Comparison of ENCODE assay signal across 17 cellular contexts in genomic region chr6:149224399-149224798, GRCh38.
DNase-seq lines count a peak whose midpoint lies in the region; TF ChIP-seq lines count a peak whose summit lies in the region.
"Had no signal": no experiment of that assay in that cellular context is flagged by ENCODE, and none has a peak within 500 bp of the region (broad histone marks: within the 10 kb centered on the region; RNA-seq: fewer than 3 reads in every experiment).

No MANE protein-coding gene starts in this region.

- intact Hi-C loops in activated CD4-positive, alpha-beta memory T cell treated with anti-CD3 and anti-CD28 coated beads for 36 hours (cut with micrococcal nuclease): no loop called here

- H3K9ac ChIP-seq in smooth muscle cell (ENCODE audit: low read depth): no peak overlapping the region
- H3K9ac ChIP-seq: BLaER1 had no signal

- H3K27me3 ChIP-seq in smooth muscle cell (ENCODE audit: low read depth) (no peaks in the 10 kb centered on the region), MG63 (no peaks in the 10 kb centered on the region)
- H3K27me3 ChIP-seq: BLaER1, SJSA1 had no signal

- H3K27ac Mint-ChIP-seq in T-helper 1 cell treated with Interleukin-12 subunit alpha and Interleukin-12 subunit beta and Interleukin-4 antibody, amounts not matched to agents 30 μg/mL and 1 μg/mL, for 36 hours: peak overlapping the region; percentile 53
- H3K27ac Mint-ChIP-seq in brain: peak overlapping the region; percentile 54 to 88 (median 71)
- peak overlapping the region; percentile 50 to 95 (median 93) for H3K27ac Mint-ChIP-seq in nephron
- no peak overlapping the region for H3K27ac Mint-ChIP-seq in activated CD4-positive, alpha-beta memory T cell treated with anti-CD3 and anti-CD28 coated beads for 36 hours

- H3K27me3 Mint-ChIP-seq in T-helper 1 cell treated with Interleukin-12 subunit alpha and Interleukin-12 subunit beta and Interleukin-4 antibody, amounts not matched to agents 30 μg/mL and 1 μg/mL, for 36 hours (ENCODE audit: low read depth): no peaks in the 10 kb centered on the region
- H3K27me3 Mint-ChIP-seq in brain (no peaks in the 10 kb centered on the region), nephron (ENCODE audit: low read depth) (peaks cover 4% of the 10 kb centered on the region)
- H3K27me3 Mint-ChIP-seq in activated CD4-positive, alpha-beta memory T cell treated with anti-CD3 and anti-CD28 coated beads for 36 hours: no peaks in the 10 kb centered on the region
- H3K27me3 Mint-ChIP-seq: CD8-positive, alpha-beta memory T cell had no signal

- DNase-seq in T-helper 1 cell (no peak), smooth muscle cell (lab: John Stamatoyannopoulos, UW; ENCODE audit: unreplicated experiment) (no peak), MG63 (no peak)
- no peak for DNase-seq in activated CD4-positive, alpha-beta memory T cell treated with anti-CD3 and anti-CD28 coated beads for 36 hours
- DNase-seq: CD8-positive, alpha-beta memory T cell; DND-41; GF-D8; NCI-H1694 treated with DMSO at 0.1 percent for 48 hours; NCI-H2107; NCI-H446 treated with DMSO at 0.1 percent for 48 hours; RPMI8226 had no signal

- H3K4me1 Mint-ChIP-seq in T-helper 1 cell treated with Interleukin-12 subunit alpha and Interleukin-12 subunit beta and Interleukin-4 antibody, amounts not matched to agents 30 μg/mL and 1 μg/mL, for 36 hours (ENCODE audit: low read depth): peaks cover 47% of the 10 kb centered on the region
- H3K4me1 Mint-ChIP-seq in brain: peaks cover 85% of the 10 kb centered on the region
- peaks cover 63% of the 10 kb centered on the region for H3K4me1 Mint-ChIP-seq in nephron
- peaks cover 9% of the 10 kb centered on the region for H3K4me1 Mint-ChIP-seq in activated CD4-positive, alpha-beta memory T cell treated with anti-CD3 and anti-CD28 coated beads for 36 hours (ENCODE audit: low read depth)

- no peak overlapping the region for H3K4me2 ChIP-seq in smooth muscle cell
- H3K4me2 ChIP-seq: BLaER1 had no signal

- H3K9me3 Mint-ChIP-seq in T-helper 1 cell treated with Interleukin-12 subunit alpha and Interleukin-12 subunit beta and Interleukin-4 antibody, amounts not matched to agents 30 μg/mL and 1 μg/mL, for 36 hours: peaks cover 8% of the 10 kb centered on the region
- H3K9me3 Mint-ChIP-seq in brain: no peaks in the 10 kb centered on the region
- no peaks in the 10 kb centered on the region for H3K9me3 Mint-ChIP-seq in nephron
- H3K9me3 Mint-ChIP-seq in activated CD4-positive, alpha-beta memory T cell treated with anti-CD3 and anti-CD28 coated beads for 36 hours: no peaks in the 10 kb centered on the region
- H3K9me3 Mint-ChIP-seq: CD8-positive, alpha-beta memory T cell had no signal

- H3K4me3 ChIP-seq in HEK293 (ENCODE audit: low read depth, low read length) (no peak overlapping the region), smooth muscle cell (no peak overlapping the region), MG63 (no peak overlapping the region)
- H3K4me3 ChIP-seq: BLaER1, SJSA1 had no signal

- no peaks in the 10 kb centered on the region for H3F3A ChIP-seq in smooth muscle cell (ENCODE audit: low read depth)

- no peaks in the 10 kb centered on the region for H4K20me1 ChIP-seq in smooth muscle cell (ENCODE audit: low read depth)
- H4K20me1 ChIP-seq: BLaER1 had no signal

- WGBS in smooth muscle cell (ENCODE audit: low lambda C conversion rate): 93% methylated on average over 6 of the region's 6 CpGs

- TF ChIP-seq CTCF in HEK293 (tag by site-specific recombination; IDR thresholded peaks at IDR 0.05): no peak
- TF ChIP-seq CTCF in brain (conservative IDR thresholded peaks at IDR 0.05): no peak
- TF ChIP-seq CTCF in nephron (IDR thresholded peaks at IDR 0.05; ENCODE audit: unreplicated experiment in 3 of 3): no peak
- no peak for TF ChIP-seq CTCF in smooth muscle cell (IDR thresholded peaks at IDR 0.05; ENCODE audit: borderline replicate concordance, insufficient read depth, poor library complexity, severe bottlenecking)

- POLR2A ChIA-PET in HEK293 (lab: Yijun Ruan, JAX): interaction anchor here (0.7 kb wide), 1 partner anchor 494 kb away, joined by 3 read pairs; no protein-coding TSS in a partner anchor
- POLR2A ChIA-PET in activated CD4-positive, alpha-beta memory T cell treated with anti-CD3 and anti-CD28 coated beads for 36 hours (lab: Charles Lee): no interaction called here

- CTCF ChIA-PET in HEK293 (lab: Yijun Ruan, JAX): interaction anchor here (0.7 kb wide), 1 partner anchor 190 kb away, joined by 6 read pairs; no protein-coding TSS in a partner anchor
- CTCF ChIA-PET in activated CD4-positive, alpha-beta memory T cell treated with anti-CD3 and anti-CD28 coated beads for 36 hours (lab: Charles Lee): no interaction called here

- no peaks in the 10 kb centered on the region for H3K9me3 ChIP-seq in HEK293 (ENCODE audit: control insufficient read depth, insufficient read depth, low read depth, low read length)
- H3K9me3 ChIP-seq in smooth muscle cell (replicated peaks; ENCODE audit: low read depth): no peaks in the 10 kb centered on the region
- no peaks in the 10 kb centered on the region for H3K9me3 ChIP-seq in MG63
- H3K9me3 ChIP-seq: SJSA1 had no signal

- H3K36me3 ChIP-seq in HEK293 (ENCODE audit: control insufficient read depth in 2 of 2, insufficient read depth in 1 of 2, low read length in 2 of 2) (no peaks in the 10 kb centered on the region), smooth muscle cell (ENCODE audit: low read depth) (no peaks in the 10 kb centered on the region), MG63 (no peaks in the 10 kb centered on the region)
- H3K36me3 ChIP-seq: BLaER1, SJSA1 had no signal

- H3K79me2 ChIP-seq in smooth muscle cell (ENCODE audit: low read depth): no peaks in the 10 kb centered on the region

- peaks cover 50% of the 10 kb centered on the region for H3K36me3 Mint-ChIP-seq in T-helper 1 cell treated with Interleukin-12 subunit alpha and Interleukin-12 subunit beta and Interleukin-4 antibody, amounts not matched to agents 30 μg/mL and 1 μg/mL, for 36 hours (ENCODE audit: low read depth)
- H3K36me3 Mint-ChIP-seq in brain (no peaks in the 10 kb centered on the region), nephron (ENCODE audit: low read depth) (no peaks in the 10 kb centered on the region)
- no peaks in the 10 kb centered on the region for H3K36me3 Mint-ChIP-seq in activated CD4-positive, alpha-beta memory T cell treated with anti-CD3 and anti-CD28 coated beads for 36 hours

- H3K4me3 Mint-ChIP-seq in T-helper 1 cell treated with Interleukin-12 subunit alpha and Interleukin-12 subunit beta and Interleukin-4 antibody, amounts not matched to agents 30 μg/mL and 1 μg/mL, for 36 hours: no peak overlapping the region
- H3K4me3 Mint-ChIP-seq in brain (peak overlapping the region in 3 of 5 experiments; percentile 7 to 65 (median 23)), nephron (peak overlapping the region in 1 of 3 experiments; percentile 35)
- H3K4me3 Mint-ChIP-seq in activated CD4-positive, alpha-beta memory T cell treated with anti-CD3 and anti-CD28 coated beads for 36 hours: no peak overlapping the region
- H3K4me3 Mint-ChIP-seq: CD8-positive, alpha-beta memory T cell had no signal

- H3K4me1 ChIP-seq in HEK293 (ENCODE audit: control insufficient read depth, insufficient read depth, low read length) (peaks cover 16% of the 10 kb centered on the region), smooth muscle cell (ENCODE audit: low read depth) (peaks cover 40% of the 10 kb centered on the region)

- H3K27ac ChIP-seq in HEK293 (ENCODE audit: extremely low read depth, low read depth, low read length) (no peak overlapping the region), smooth muscle cell (ENCODE audit: low read depth) (no peak overlapping the region)
- H3K27ac ChIP-seq: BLaER1, SJSA1 had no signal

- H2AFZ ChIP-seq in smooth muscle cell (ENCODE audit: low read depth): no peak overlapping the region

TF ChIP-seq in HEK293, 187 proteins besides CTCF, POLR2A, EP300 and RAD21:
- TF ChIP-seq ZNF785 (tag by site-specific recombination; IDR thresholded peaks at IDR 0.05) (no peak), SCRT2 (tag by site-specific recombination; IDR thresholded peaks at IDR 0.05) (peak; percentile 39; the same call in 1 of the 2 replicates), ZBTB17 (tag by site-specific recombination; IDR thresholded peaks at IDR 0.05) (0 out of 2 replicates have a peak, but pooled peaks have one; percentile 20), KLF8 (tag by site-specific recombination; IDR thresholded peaks at IDR 0.05) (0 out of 2 replicates have a peak, but pooled peaks have one; percentile 8), OSR2 (tag by site-specific recombination; IDR thresholded peaks at IDR 0.05) (no peak), FEZF1 (tag by site-specific recombination; IDR thresholded peaks at IDR 0.05) (0 out of 2 replicates have a peak, but pooled peaks have one; percentile 52)

Comparison
In these comparisons a context has a peak if more than half of its experiments do, and no peak if none do; other contexts are left out.
1. H3K4me3 Mint-ChIP-seq: peak in brain (3 of 5); none in T-helper 1 cell treated with Interleukin-12 subunit alpha and Interleukin-12 subunit beta and Interleukin-4 antibody, amounts not matched to agents 30 μg/mL and 1 μg/mL, for 36 hours (single experiment) and activated CD4-positive, alpha-beta memory T cell treated with anti-CD3 and anti-CD28 coated beads for 36 hours (single experiment).